Comparison of ENCODE assay signal across 20 cellular contexts in the genomic region with DNA sequence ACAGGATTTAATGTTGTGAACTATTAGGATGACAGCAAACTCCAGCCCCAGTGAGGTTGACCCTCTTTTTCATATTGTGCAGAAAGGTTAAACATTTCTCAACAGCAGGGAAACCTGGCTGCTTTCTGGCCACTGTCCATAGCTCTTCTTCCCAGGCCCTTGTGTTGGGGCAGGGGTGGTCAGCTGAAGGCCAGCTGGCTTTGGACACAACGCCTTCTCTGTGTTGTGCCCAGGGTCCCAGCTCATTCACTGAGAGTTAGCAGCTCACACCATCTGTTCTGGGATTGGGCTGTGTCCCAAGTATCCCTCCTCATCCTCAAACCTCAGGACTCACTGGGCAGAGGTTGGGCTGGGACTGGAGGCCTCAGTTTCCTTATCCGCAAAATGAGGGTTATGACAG. TPM values are rescaled to one million over a fixed set of nuclear protein-coding genes. Genes with fewer than 3 reads are reported as not detected.
A peak's percentile ranks its signal among the peaks of the same experiment; 100 is the strongest.
DNase-seq lines count a peak whose midpoint lies in the region; ATAC-seq lines count a peak whose summit lies in the region.
"Had no signal": no experiment of that assay in that cellular context is flagged by ENCODE, and none has a peak within 500 bp of the region (broad histone marks: within the 10 kb centered on the region; RNA-seq: fewer than 3 reads in every experiment).

No MANE protein-coding gene starts in this region.

- ATAC-seq in activated T-cell treated with anti-CD3 and anti-CD28 coated beads, Interleukin-2, amount 50 U/mL, for 4 hours: no peak
- ATAC-seq in T-helper 17 cell: no peak
- ATAC-seq in HG03159 (IDR thresholded peaks at IDR 0.05; ENCODE audit: unreplicated experiment): no peak
- no peak for ATAC-seq in stimulated activated naive B cell treated with anti-CD40 and anti-IgM and Interleukin-4, amounts not matched to agents 10 μg/mL and 1 μg/mL and 100 μg/mL, for 72 hours (replicated peaks)
- ATAC-seq in HG03457 (IDR thresholded peaks at IDR 0.05; ENCODE audit: unreplicated experiment): no peak
- ATAC-seq: body of pancreas had no signal

- H3K4me1 ChIP-seq in effector memory CD4-positive, alpha-beta T cell (ENCODE audit: control insufficient read depth, insufficient read depth, low read length, poor library complexity, severe bottlenecking): peaks cover 63% of the 10 kb centered on the region
- H3K4me1 ChIP-seq in neuron (ENCODE audit: insufficient read depth, low read length): peaks cover 37% of the 10 kb centered on the region
- H3K4me1 ChIP-seq: uterus had no signal

- H2AFZ ChIP-seq in neuron (ENCODE audit: low read depth, low read length): no peak overlapping the region

- H3K9me3 ChIP-seq in T-helper 17 cell (ENCODE audit: control insufficient read depth, low read length, poor library complexity, severe bottlenecking) (no peaks in the 10 kb centered on the region), neuron (ENCODE audit: low read length) (no peaks in the 10 kb centered on the region)
- H3K9me3 ChIP-seq in effector memory CD4-positive, alpha-beta T cell (ENCODE audit: control insufficient read depth, low read length): no peaks in the 10 kb centered on the region
- H3K9me3 ChIP-seq: body of pancreas, neutrophil, spleen, uterus had no signal

- H3K4me3 ChIP-seq in effector memory CD4-positive, alpha-beta T cell (ENCODE audit: insufficient read depth, low read depth, low read length, poor library complexity, severe bottlenecking): peak overlapping the region; percentile 97
- H3K4me3 ChIP-seq in neuron (ENCODE audit: low read length): peak overlapping the region; percentile 38
- H3K4me3 ChIP-seq: body of pancreas, uterus had no signal

- H3K4me3 Mint-ChIP-seq in activated T-cell treated with anti-CD3 and anti-CD28 coated beads, Interleukin-2, amount 50 U/mL, for 4 hours: peak overlapping the region; percentile 88
- H3K4me3 Mint-ChIP-seq in T-helper 17 cell: peak overlapping the region; percentile 67
- H3K4me3 Mint-ChIP-seq in stimulated activated naive B cell treated with anti-CD40 and anti-IgM and Interleukin-4, amounts not matched to agents 10 μg/mL and 1 μg/mL and 100 μg/mL, for 72 hours: no peak overlapping the region
- H3K4me3 Mint-ChIP-seq: memory B cell had no signal

- H3K27ac Mint-ChIP-seq in T-helper 17 cell: peak overlapping the region; percentile 94
- no peak overlapping the region for H3K27ac Mint-ChIP-seq in stimulated activated naive B cell treated with anti-CD40 and anti-IgM and Interleukin-4, amounts not matched to agents 10 μg/mL and 1 μg/mL and 100 μg/mL, for 72 hours
- H3K27ac Mint-ChIP-seq: memory B cell had no signal

- no peak for DNase-seq in activated T-cell treated with anti-CD3 and anti-CD28 coated beads, Interleukin-2, amount 50 U/mL, for 4 hours
- no peak for DNase-seq in activated T-cell treated with anti-CD3 and anti-CD28 coated beads, Interleukin-2, amount 50 U/mL, for 1 hour
- no peak for DNase-seq in T-helper 17 cell
- no peak for DNase-seq in effector memory CD4-positive, alpha-beta T cell
- no peak for DNase-seq in stimulated activated naive B cell treated with anti-CD40 and anti-IgM and Interleukin-4, amounts not matched to agents 10 μg/mL and 1 μg/mL and 100 μg/mL, for 72 hours
- DNase-seq: activated gamma-delta T cell treated with Interleukin-2 at 50 U/mL for 16 hours, body of pancreas, HCEC 1CT, islet precursor cell, NCI-H524, Right ventricle myocardium superior, spleen, T-helper 1 cell, uterus had no signal

- H3K36me3 Mint-ChIP-seq in activated T-cell treated with anti-CD3 and anti-CD28 coated beads, Interleukin-2, amount 50 U/mL, for 4 hours (ENCODE audit: insufficient read depth): no peaks in the 10 kb centered on the region
- peaks cover 2% of the 10 kb centered on the region for H3K36me3 Mint-ChIP-seq in T-helper 17 cell (ENCODE audit: low read depth)
- no peaks in the 10 kb centered on the region for H3K36me3 Mint-ChIP-seq in stimulated activated naive B cell treated with anti-CD40 and anti-IgM and Interleukin-4, amounts not matched to agents 10 μg/mL and 1 μg/mL and 100 μg/mL, for 72 hours

- no peaks in the 10 kb centered on the region for H3K27me3 Mint-ChIP-seq in activated T-cell treated with anti-CD3 and anti-CD28 coated beads, Interleukin-2, amount 50 U/mL, for 4 hours (ENCODE audit: low read depth)
- no peaks in the 10 kb centered on the region for H3K27me3 Mint-ChIP-seq in T-helper 17 cell
- H3K27me3 Mint-ChIP-seq in stimulated activated naive B cell treated with anti-CD40 and anti-IgM and Interleukin-4, amounts not matched to agents 10 μg/mL and 1 μg/mL and 100 μg/mL, for 72 hours: peaks cover 36 to 38% of the 10 kb centered on the region in 2 donors

- peaks cover 67% of the 10 kb centered on the region for H3K4me1 Mint-ChIP-seq in activated T-cell treated with anti-CD3 and anti-CD28 coated beads, Interleukin-2, amount 50 U/mL, for 4 hours (ENCODE audit: low read depth)
- peaks cover 46% of the 10 kb centered on the region for H3K4me1 Mint-ChIP-seq in T-helper 17 cell
- peaks cover 4 to 7% of the 10 kb centered on the region in 2 donors for H3K4me1 Mint-ChIP-seq in stimulated activated naive B cell treated with anti-CD40 and anti-IgM and Interleukin-4, amounts not matched to agents 10 μg/mL and 1 μg/mL and 100 μg/mL, for 72 hours

- no peaks in the 10 kb centered on the region for H3K27me3 ChIP-seq in effector memory CD4-positive, alpha-beta T cell (replicated peaks; ENCODE audit: control insufficient read depth, insufficient read depth, low read length, poor library complexity, severe bottlenecking)
- H3K27me3 ChIP-seq in neuron (ENCODE audit: insufficient read depth, low read length): no peaks in the 10 kb centered on the region
- H3K27me3 ChIP-seq: uterus had no signal

- H3K27ac ChIP-seq in effector memory CD4-positive, alpha-beta T cell (ENCODE audit: insufficient read depth, low read length, poor library complexity, severe bottlenecking): peak overlapping the region; percentile 72
- H3K27ac ChIP-seq: body of pancreas, C4-2B, neutrophil, spleen, uterus had no signal

- no peaks in the 10 kb centered on the region for H3K36me3 ChIP-seq in effector memory CD4-positive, alpha-beta T cell (ENCODE audit: control insufficient read depth, insufficient read depth, low read length)
- no peaks in the 10 kb centered on the region for H3K36me3 ChIP-seq in neuron (ENCODE audit: insufficient read depth, low read length)
- H3K36me3 ChIP-seq: neutrophil, spleen, uterus had no signal

- H3K9me3 Mint-ChIP-seq in activated T-cell treated with anti-CD3 and anti-CD28 coated beads, Interleukin-2, amount 50 U/mL, for 4 hours: no peaks in the 10 kb centered on the region
- no peaks in the 10 kb centered on the region for H3K9me3 Mint-ChIP-seq in stimulated activated naive B cell treated with anti-CD40 and anti-IgM and Interleukin-4, amounts not matched to agents 10 μg/mL and 1 μg/mL and 100 μg/mL, for 72 hours

RNA-seq across cellular contexts. Expression of gene FGD3, which starts 1.3 kb away (rescaled TPM):
- 10 to 100 TPM; 32.5 to 36.3 (median 32.6) TPM for total RNA-seq in activated T-cell treated with anti-CD3 and anti-CD28 coated beads, Interleukin-2, amount 50 U/mL, for 4 hours
- total RNA-seq in T-helper 17 cell: 100 to 1,000 TPM; 142 to 160 TPM

Comparison
In these comparisons a context has a peak if more than half of its experiments do, and no peak if none do; other contexts are left out.
1. H3K4me3 Mint-ChIP-seq: peak in activated T-cell treated with anti-CD3 and anti-CD28 coated beads, Interleukin-2, amount 50 U/mL, for 4 hours (single experiment) and T-helper 17 cell (single experiment); none in stimulated activated naive B cell treated with anti-CD40 and anti-IgM and Interleukin-4, amounts not matched to agents 10 μg/mL and 1 μg/mL and 100 μg/mL, for 72 hours (0 of 2).